ENCODE assay signal across 8 cellular contexts in genomic region chr15:96345560-96346389, GRCh38. TPM values are rescaled to one million over a fixed set of nuclear protein-coding genes. Genes with fewer than 3 reads are reported as not detected.
DNase-seq lines count a peak whose midpoint lies in the region; ATAC-seq, FAIRE-seq and TF ChIP-seq lines count a peak whose summit lies in the region.
"Had no signal": no experiment of that assay in that cellular context is flagged by ENCODE, and none has a peak within 500 bp of the region (broad histone marks: within the 10 kb centered on the region; RNA-seq: fewer than 3 reads in every experiment).

No MANE protein-coding gene starts in this region.

- H3K27ac Mint-ChIP-seq in activated CD4-positive, alpha-beta T cell treated with anti-CD3 and anti-CD28 coated beads, Interleukin-2, amount 10 ng/mL, durations not matched to agents 7 days and 5 days, result no peak overlapping the region
- H3K27ac Mint-ChIP-seq: activated naive CD8-positive, alpha-beta T cell had no signal

- CTCF ChIA-PET in activated CD4-positive, alpha-beta T cell treated with anti-CD3 and anti-CD28 coated beads, Interleukin-2, amount 10 ng/mL, durations not matched to agents 7 days and 5 days (lab: Charles Lee), result interaction anchor here (0.6 to 1.9 kb wide), 3 partner anchors 8 to 12 kb away, joined by 3 to 5 read pairs (median 3); no protein-coding TSS in a partner anchor

- H3K36me3 Mint-ChIP-seq in activated CD4-positive, alpha-beta T cell treated with anti-CD3 and anti-CD28 coated beads, Interleukin-2, amount 10 ng/mL, durations not matched to agents 7 days and 5 days (ENCODE audit: low read depth), result peaks cover 3% of the 10 kb centered on the region
- H3K36me3 Mint-ChIP-seq: activated naive CD8-positive, alpha-beta T cell had no signal

- ATAC-seq in HG02870 (IDR thresholded peaks at IDR 0.05; ENCODE audit: unreplicated experiment) (peak; percentile 59), left colon (peak; percentile 70)

- peak overlapping the region; percentile 52 for H3K4me3 ChIP-seq in suprapubic skin

- peak overlapping the region; percentile 90 for H3K27ac ChIP-seq in suprapubic skin

- H3K9me3 Mint-ChIP-seq in activated CD4-positive, alpha-beta T cell treated with anti-CD3 and anti-CD28 coated beads, Interleukin-2, amount 10 ng/mL, durations not matched to agents 7 days and 5 days, result no peaks in the 10 kb centered on the region

- WGBS in suprapubic skin, result 14% methylated on average over 33 of the region's 47 CpGs

- peaks cover 92% of the 10 kb centered on the region for H3K27me3 Mint-ChIP-seq in activated CD4-positive, alpha-beta T cell treated with anti-CD3 and anti-CD28 coated beads, Interleukin-2, amount 10 ng/mL, durations not matched to agents 7 days and 5 days

- H3K36me3 ChIP-seq in suprapubic skin, result no peaks in the 10 kb centered on the region

- TF ChIP-seq EP300 in suprapubic skin (IDR thresholded peaks at IDR 0.05), result no peak

- peak; percentile 58 for TF ChIP-seq CTCF in suprapubic skin (IDR thresholded peaks at IDR 0.05)

- FAIRE-seq in GM12892 (lab: Jason Lieb, UNC), result no peak

- peaks cover 11% of the 10 kb centered on the region for H3K4me1 ChIP-seq in suprapubic skin

- POLR2A ChIA-PET in activated CD4-positive, alpha-beta T cell treated with anti-CD3 and anti-CD28 coated beads, Interleukin-2, amount 10 ng/mL, durations not matched to agents 7 days and 5 days (lab: Charles Lee), result no interaction called here

- H3K4me3 Mint-ChIP-seq in activated CD4-positive, alpha-beta T cell treated with anti-CD3 and anti-CD28 coated beads, Interleukin-2, amount 10 ng/mL, durations not matched to agents 7 days and 5 days, result no peak overlapping the region
- H3K4me3 Mint-ChIP-seq: activated naive CD8-positive, alpha-beta T cell had no signal

- DNase-seq in GM12892 (ENCODE audit: insufficient read length) (peak; percentile 54), NCI-H82 (lab: John Stamatoyannopoulos, UW) (peak; percentile 84), cerebellar cortex (ENCODE audit: low spot score) (peak; percentile 88), left colon (peak in 1 of 2 donors; percentile 55), suprapubic skin (ENCODE audit: low spot score in 2 of 2) (peak in 1 of 2 donors; percentile 85)
- no peak for DNase-seq in activated CD4-positive, alpha-beta T cell treated with anti-CD3 and anti-CD28 coated beads, Interleukin-2, amount 10 ng/mL, durations not matched to agents 7 days and 5 days

- H3K27me3 ChIP-seq in suprapubic skin, result peaks cover 18% of the 10 kb centered on the region

- TF ChIP-seq POLR2A in GM12892 (IDR thresholded peaks at IDR 0.05; ENCODE audit: low read depth, low read length), result no peak
- TF ChIP-seq POLR2A in suprapubic skin (IDR thresholded peaks at IDR 0.05), result no peak

- no peaks in the 10 kb centered on the region for H3K4me1 Mint-ChIP-seq in activated CD4-positive, alpha-beta T cell treated with anti-CD3 and anti-CD28 coated beads, Interleukin-2, amount 10 ng/mL, durations not matched to agents 7 days and 5 days

- intact Hi-C loops in left colon (cut with DNase I, micrococcal nuclease), result no loop called here

- H3K9me3 ChIP-seq in suprapubic skin, result no peaks in the 10 kb centered on the region

RNA-seq across cellular contexts. Expression of gene NR2F2, which starts 15.3 kb away (rescaled TPM):
- polyA plus RNA-seq in GM12892 (2012; ENCODE audit: missing spikeins), result 0.70 TPM
- total RNA-seq in left colon (10 to 100 TPM; 24.9 to 35.3 TPM), suprapubic skin (10 to 100 TPM in 2 of 4 donors, 1 to 10 TPM in 2; 4.0 to 12.7 (median 7.1) TPM)
- total RNA-seq in activated CD4-positive, alpha-beta T cell treated with anti-CD3 and anti-CD28 coated beads, Interleukin-2, amount 10 ng/mL, durations not matched to agents 7 days and 5 days, result not detected

Comparison
In these comparisons a context has a peak if more than half of its experiments do, and no peak if none do; other contexts are left out.
1. RNA of gene NR2F2, which starts 15.3 kb away (total RNA-seq): 24.9 to 35.3 TPM in left colon and 4.0 to 12.7 TPM in suprapubic skin; not detected in activated CD4-positive, alpha-beta T cell treated with anti-CD3 and anti-CD28 coated beads, Interleukin-2, amount 10 ng/mL, durations not matched to agents 7 days and 5 days; every median in the first group is over 4 times any median in the second.